15 cellular contexts compared by ENCODE assay signal in genomic region chr14:65184032-65184764, GRCh38.
DNase-seq lines count a peak whose midpoint lies in the region; ATAC-seq, FAIRE-seq and TF ChIP-seq lines count a peak whose summit lies in the region.
"Had no signal": no experiment of that assay in that cellular context is flagged by ENCODE, and none has a peak within 500 bp of the region (broad histone marks: within the 10 kb centered on the region; RNA-seq: fewer than 3 reads in every experiment).

No MANE protein-coding gene starts in this region.

- 49% methylated on average over 8 of the region's 8 CpGs for WGBS in A549 (ENCODE audit: missing lambda C conversion rate)

- H3K4me2 ChIP-seq in A549: peak overlapping the region; percentile 51

- TF ChIP-seq CTCF in A549 (IDR thresholded peaks at IDR 0.05): no peak
- no peak for TF ChIP-seq CTCF in GM12865 (IDR thresholded peaks at IDR 0.05; ENCODE audit: insufficient read depth, low read depth, low read length, missing control alignments)
- no peak for TF ChIP-seq CTCF in fibroblast of the aortic adventitia (IDR thresholded peaks at IDR 0.05; ENCODE audit: insufficient read depth, low read length)

- H3K36me3 ChIP-seq in HAP-1 (replicated peaks): no peaks in the 10 kb centered on the region
- H3K36me3 ChIP-seq: heart left ventricle had no signal

- no peak for TF ChIP-seq EP300 in A549 (IDR thresholded peaks at IDR 0.05)

- in situ Hi-C loops in HAP-1 (cut with MboI; ENCODE audit: low sequenced_read_pairs): no loop called here

- peak in 1 of 2 experiments; percentile 23 for DNase-seq in A549 (ENCODE audit: low read depth in 1 of 2, low spot score in 1 of 2)
- DNase-seq in GM12865 (ENCODE audit: low read depth): peak; percentile 44
- peak; percentile 54 for DNase-seq in RPMI7951 (ENCODE audit: low read depth)
- peak; percentile 41 for DNase-seq in fibroblast of the aortic adventitia (ENCODE audit: low read depth)
- no peak for DNase-seq in GM19240 (ENCODE audit: insufficient read length, low spot score)
- DNase-seq in HAP-1 (ENCODE audit: low spot score in 2 of 2): no peak
- DNase-seq in LoVo (ENCODE audit: low spot score): no peak
- DNase-seq in NCI-H748 (lab: John Stamatoyannopoulos, UW; ENCODE audit: unreplicated experiment): no peak
- DNase-seq: activated CD4-positive, alpha-beta T cell treated with anti-CD3 and anti-CD28 coated beads, Interleukin-2, amount 50 U/mL, for 48 hours; central memory CD4-positive, alpha-beta T cell; DND-41; HCEC 1CT; heart left ventricle; MV-4-11 had no signal

- CTCF ChIA-PET in A549 (lab: Yijun Ruan, JAX): interaction anchor here (1.2 to 3.3 kb wide), 8 partner anchors 13 to 775 kb away, joined by 3 to 16 read pairs (median 4); partner anchors contain the start of gene FUT8

- H3K27ac ChIP-seq in A549: peak overlapping the region; percentile 53 to 70; a peak in 5 of 6 replicates
- H3K27ac ChIP-seq: heart left ventricle had no signal

- no peak for TF ChIP-seq RAD21 in A549 (conservative IDR thresholded peaks at IDR 0.05 in 1 of 2, IDR thresholded peaks at IDR 0.05 in 1 of 2)

- no peak for FAIRE-seq in A549 (lab: Jason Lieb, UNC)

- no peak for TF ChIP-seq POLR2A in A549 (IDR thresholded peaks at IDR 0.05; ENCODE audit: low read length)

- ATAC-seq in A549: peak in 1 of 2 experiments; percentile 53; a peak in 3 of 6 replicates
- ATAC-seq: heart left ventricle, left lobe of liver had no signal

- peaks cover 26% of the 10 kb centered on the region for H3K4me1 ChIP-seq in A549
- H3K4me1 ChIP-seq in HAP-1: peaks cover 7% of the 10 kb centered on the region

- H3K4me3 ChIP-seq in A549 (no peak overlapping the region), GM12865 (ENCODE audit: low read depth, low read length) (no peak overlapping the region), fibroblast of the aortic adventitia (ENCODE audit: low read depth, low read length) (no peak overlapping the region), HAP-1 (no peak overlapping the region)
- H3K4me3 ChIP-seq: heart left ventricle had no signal

- H3K9me3 ChIP-seq in A549: peaks cover 18% of the 10 kb centered on the region
- peaks cover 3% of the 10 kb centered on the region; the same call in 1 of the 2 replicates for H3K9me3 ChIP-seq in HAP-1

- POLR2A ChIA-PET in A549 (lab: Yijun Ruan, JAX): interaction anchor here (0.6 to 1.7 kb wide), 2 partner anchors 163 to 227 kb away, joined by 3 to 5 read pairs; no protein-coding TSS in a partner anchor

- no peaks in the 10 kb centered on the region for H3K27me3 ChIP-seq in HAP-1 (ENCODE audit: low read depth)

TF ChIP-seq in A549, 52 proteins besides CTCF, POLR2A, EP300 and RAD21:
- TF ChIP-seq HDAC2 (IDR thresholded peaks at IDR 0.05) (no peak), JUNB (IDR thresholded peaks at IDR 0.05) (no peak), NPAS2 (CRISPR knock-in tag; IDR thresholded peaks at IDR 0.05; ENCODE audit: borderline replicate concordance) (no peak), FOXS1 (CRISPR knock-in tag; IDR thresholded peaks at IDR 0.05) (no peak), ZFP36 (IDR thresholded peaks at IDR 0.05; ENCODE audit: borderline replicate concordance, partially characterized antibody) (no peak), USF2 (IDR thresholded peaks at IDR 0.05) (no peak), PBX3 (IDR thresholded peaks at IDR 0.05) (no peak), ELK1 (IDR thresholded peaks at IDR 0.05; ENCODE audit: low read depth, low read length) (no peak), REST (IDR thresholded peaks at IDR 0.05) (no peak), RNF2 (IDR thresholded peaks at IDR 0.05; ENCODE audit: borderline replicate concordance, low read depth) (no peak), CEBPB (IDR thresholded peaks at IDR 0.05) (no peak), FOSB (CRISPR knock-in tag; IDR thresholded peaks at IDR 0.05) (no peak), BCL3 (IDR thresholded peaks at IDR 0.05) (no peak), ATOH8 (CRISPR knock-in tag; IDR thresholded peaks at IDR 0.05; ENCODE audit: low read depth) (no peak), ZC3H11A (IDR thresholded peaks at IDR 0.05) (no peak)

Comparison
In these comparisons a context has a peak if more than half of its experiments do, and no peak if none do; other contexts are left out.
1. DNase-seq: peak in GM12865 (single experiment), RPMI7951 (single experiment) and fibroblast of the aortic adventitia (single experiment); none in GM19240 (single experiment), HAP-1 (0 of 2), LoVo (single experiment) and NCI-H748 (single experiment).